11 cellular contexts compared by ENCODE assay signal in the genomic region with DNA sequence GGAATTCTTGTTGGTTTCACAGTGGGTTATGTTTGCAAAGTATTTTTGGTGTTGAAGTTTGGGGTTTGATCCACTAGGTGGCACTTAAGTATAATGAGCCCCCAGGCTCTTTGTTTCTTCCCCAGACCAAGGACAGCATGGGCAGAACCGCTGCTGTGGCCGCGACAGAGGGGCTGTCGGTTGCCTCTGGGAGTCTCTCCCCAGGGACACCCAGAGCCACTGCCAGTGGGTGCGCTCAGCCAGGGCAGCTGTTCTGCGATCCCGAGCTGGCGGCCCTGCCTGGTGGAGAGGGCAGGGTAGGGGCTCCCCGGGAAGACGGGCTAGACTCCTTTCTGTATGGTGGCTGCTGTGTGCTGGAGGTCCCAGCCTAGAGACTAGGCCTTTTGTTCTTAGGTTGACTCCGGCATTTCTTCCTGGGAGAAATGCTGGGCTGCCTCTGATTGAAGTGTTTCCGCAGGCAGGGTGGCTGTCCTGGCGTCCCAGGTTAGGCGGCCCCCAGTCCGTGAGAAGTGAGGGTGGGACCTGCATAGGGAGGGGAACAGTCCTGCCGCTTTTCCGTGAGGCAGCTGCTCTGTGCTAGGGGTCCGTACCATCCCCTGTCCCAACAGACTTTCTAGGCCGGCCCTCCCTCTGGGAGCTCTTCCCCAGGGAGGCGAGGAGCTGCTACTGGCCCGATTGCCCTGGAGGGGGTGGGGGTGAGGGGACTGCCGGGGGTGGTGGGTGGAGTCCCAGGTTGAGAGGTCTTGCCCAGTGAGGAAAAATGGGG.
DNase-seq lines count a peak whose midpoint lies in the region; ATAC-seq and TF ChIP-seq lines count a peak whose summit lies in the region.
"Had no signal": no experiment of that assay in that cellular context is flagged by ENCODE, and none has a peak within 500 bp of the region (broad histone marks: within the 10 kb centered on the region; RNA-seq: fewer than 3 reads in every experiment).

No MANE protein-coding gene starts in this region.

- H3K4me3 ChIP-seq in GM12864 (ENCODE audit: low read depth, low read length) (no peak overlapping the region), mucosa of descending colon (no peak overlapping the region)
- no peak overlapping the region for H3K4me3 ChIP-seq in Jurkat, Clone E6-1 (ENCODE audit: low read length)
- H3K4me3 ChIP-seq: psoas muscle had no signal

- intact Hi-C loops in mucosa of descending colon (cut with DNase I, micrococcal nuclease): no loop called here
- intact Hi-C loops in activated T-helper 1 cell treated with anti-CD3 and anti-CD28 coated beads, Interleukin-12 subunit alpha, Interleukin-12 subunit beta, Interleukin-2, Interleukin-4 antibody, amounts not matched to agents 30 ng/mL and 10 ng/mL and 1 ng/mL, durations not matched to agents 14 hours and 24 hours and 36 hours (cut with micrococcal nuclease): loop anchor here (1.0 to 2.0 kb wide), 2 partner anchors 475 to 558 kb away; no protein-coding TSS in a partner anchor

- H3K27ac Mint-ChIP-seq in WTC11: no peak overlapping the region
- no peak overlapping the region for H3K27ac Mint-ChIP-seq in activated T-helper 1 cell treated with anti-CD3 and anti-CD28 coated beads, Interleukin-12 subunit alpha, Interleukin-12 subunit beta, Interleukin-2, Interleukin-4 antibody, amounts not matched to agents 30 ng/mL and 10 ng/mL and 1 ng/mL, durations not matched to agents 14 hours and 24 hours and 36 hours

- no peaks in the 10 kb centered on the region for H3K36me3 ChIP-seq in mucosa of descending colon (ENCODE audit: low read depth)

- H3K4me1 ChIP-seq in mucosa of descending colon (ENCODE audit: low read depth): peaks cover 4% of the 10 kb centered on the region
- H3K4me1 ChIP-seq: psoas muscle had no signal

- POLR2A ChIA-PET in WTC11 (lab: Charles Lee): no interaction called here

- peaks cover 43% of the 10 kb centered on the region for H3K36me3 Mint-ChIP-seq in WTC11
- peaks cover 4% of the 10 kb centered on the region for H3K36me3 Mint-ChIP-seq in activated T-helper 1 cell treated with anti-CD3 and anti-CD28 coated beads, Interleukin-12 subunit alpha, Interleukin-12 subunit beta, Interleukin-2, Interleukin-4 antibody, amounts not matched to agents 30 ng/mL and 10 ng/mL and 1 ng/mL, durations not matched to agents 14 hours and 24 hours and 36 hours (ENCODE audit: low read depth)

- peak; percentile 92 for ATAC-seq in WTC11
- peak; percentile 17 for ATAC-seq in mucosa of descending colon
- ATAC-seq: activated CD4-positive, CD25-positive, alpha-beta regulatory T cell treated with anti-CD3 and anti-CD28 coated beads, Interleukin-2, amount 50 U/mL, for 24 hours; psoas muscle had no signal

- no peak overlapping the region for H3K4me3 Mint-ChIP-seq in WTC11
- no peak overlapping the region for H3K4me3 Mint-ChIP-seq in activated T-helper 1 cell treated with anti-CD3 and anti-CD28 coated beads, Interleukin-12 subunit alpha, Interleukin-12 subunit beta, Interleukin-2, Interleukin-4 antibody, amounts not matched to agents 30 ng/mL and 10 ng/mL and 1 ng/mL, durations not matched to agents 14 hours and 24 hours and 36 hours

- CTCF ChIA-PET in WTC11 (lab: Charles Lee): interaction anchor here (0.6 to 2.4 kb wide), 4 partner anchors 22 to 610 kb away, joined by 3 to 9 read pairs (median 4); no protein-coding TSS in a partner anchor

- no peaks in the 10 kb centered on the region for H3K4me1 Mint-ChIP-seq in WTC11
- peaks cover 18% of the 10 kb centered on the region for H3K4me1 Mint-ChIP-seq in activated T-helper 1 cell treated with anti-CD3 and anti-CD28 coated beads, Interleukin-12 subunit alpha, Interleukin-12 subunit beta, Interleukin-2, Interleukin-4 antibody, amounts not matched to agents 30 ng/mL and 10 ng/mL and 1 ng/mL, durations not matched to agents 14 hours and 24 hours and 36 hours (ENCODE audit: low read depth)

- H3K9me3 Mint-ChIP-seq in WTC11: peaks cover 41% of the 10 kb centered on the region
- H3K9me3 Mint-ChIP-seq in activated T-helper 1 cell treated with anti-CD3 and anti-CD28 coated beads, Interleukin-12 subunit alpha, Interleukin-12 subunit beta, Interleukin-2, Interleukin-4 antibody, amounts not matched to agents 30 ng/mL and 10 ng/mL and 1 ng/mL, durations not matched to agents 14 hours and 24 hours and 36 hours: peaks cover 22% of the 10 kb centered on the region

- TF ChIP-seq CTCF in GM12864 (IDR thresholded peaks at IDR 0.05; ENCODE audit: low read depth, low read length, missing control alignments) (peak; percentile 54), WTC11 (IDR thresholded peaks at IDR 0.05) (peak; percentile 64), mucosa of descending colon (IDR thresholded peaks at IDR 0.05) (no peak), GM10266 (IDR thresholded peaks at IDR 0.05; ENCODE audit: control insufficient read depth, insufficient read depth, low read depth, missing control alignments) (no peak)

- H3K9me3 ChIP-seq in mucosa of descending colon: peaks cover 13% of the 10 kb centered on the region

- no peak for DNase-seq in GM12864 (ENCODE audit: low read depth)
- peak; percentile 35 for DNase-seq in Jurkat, Clone E6-1 (ENCODE audit: low read depth, low spot score)
- DNase-seq in WTC11 (ENCODE audit: low spot score): peak; percentile 64
- DNase-seq in mucosa of descending colon: no peak
- DNase-seq in GM10266 (ENCODE audit: extremely low spot score): no peak
- no peak for DNase-seq in activated T-helper 1 cell treated with anti-CD3 and anti-CD28 coated beads, Interleukin-12 subunit alpha, Interleukin-12 subunit beta, Interleukin-2, Interleukin-4 antibody, amounts not matched to agents 30 ng/mL and 10 ng/mL and 1 ng/mL, durations not matched to agents 14 hours and 24 hours and 36 hours (ENCODE audit: low spot score)
- no peak for DNase-seq in COR-L47 (lab: John Stamatoyannopoulos, UW)
- DNase-seq: HCEC 1CT, NCI-H1417 treated with DMSO at 0.1 percent for 48 hours, psoas muscle had no signal

- H3K27me3 Mint-ChIP-seq in WTC11 (ENCODE audit: low read depth): no peaks in the 10 kb centered on the region; the same call in 1 of the 2 replicates
- peaks cover 26% of the 10 kb centered on the region for H3K27me3 Mint-ChIP-seq in activated T-helper 1 cell treated with anti-CD3 and anti-CD28 coated beads, Interleukin-12 subunit alpha, Interleukin-12 subunit beta, Interleukin-2, Interleukin-4 antibody, amounts not matched to agents 30 ng/mL and 10 ng/mL and 1 ng/mL, durations not matched to agents 14 hours and 24 hours and 36 hours (ENCODE audit: insufficient read depth)

TF ChIP-seq in WTC11, 78 proteins besides CTCF, POLR2A, EP300 and RAD21:
- peak; percentile 26; the same call in 1 of the 2 replicates for TF ChIP-seq ETV6 (CRISPR knock-in tag; IDR thresholded peaks at IDR 0.05)
- no peak for TF ChIP-seq TP53 (CRISPR knock-in tag; IDR thresholded peaks at IDR 0.05)
- TF ChIP-seq NR2C2 (CRISPR knock-in tag; IDR thresholded peaks at IDR 0.05): no peak
- TF ChIP-seq TEAD4 (CRISPR knock-in tag; IDR thresholded peaks at IDR 0.05): no peak
- no peak for TF ChIP-seq JUN (CRISPR knock-in tag; IDR thresholded peaks at IDR 0.05)

Comparison
In these comparisons a context has a peak if more than half of its experiments do, and no peak if none do; other contexts are left out.
1. DNase-seq: peak in Jurkat, Clone E6-1 (single experiment) and WTC11 (single experiment); none in GM12864 (single experiment), mucosa of descending colon (0 of 3), GM10266 (single experiment), activated T-helper 1 cell treated with anti-CD3 and anti-CD28 coated beads, Interleukin-12 subunit alpha, Interleukin-12 subunit beta, Interleukin-2, Interleukin-4 antibody, amounts not matched to agents 30 ng/mL and 10 ng/mL and 1 ng/mL, durations not matched to agents 14 hours and 24 hours and 36 hours (single experiment) and COR-L47 (single experiment).
2. CTCF ChIP-seq: peak in GM12864 (single experiment) and WTC11 (single experiment); none in mucosa of descending colon (single experiment) and GM10266 (single experiment).